ENCODE assay signal across 11 cellular contexts in the genomic region with DNA sequence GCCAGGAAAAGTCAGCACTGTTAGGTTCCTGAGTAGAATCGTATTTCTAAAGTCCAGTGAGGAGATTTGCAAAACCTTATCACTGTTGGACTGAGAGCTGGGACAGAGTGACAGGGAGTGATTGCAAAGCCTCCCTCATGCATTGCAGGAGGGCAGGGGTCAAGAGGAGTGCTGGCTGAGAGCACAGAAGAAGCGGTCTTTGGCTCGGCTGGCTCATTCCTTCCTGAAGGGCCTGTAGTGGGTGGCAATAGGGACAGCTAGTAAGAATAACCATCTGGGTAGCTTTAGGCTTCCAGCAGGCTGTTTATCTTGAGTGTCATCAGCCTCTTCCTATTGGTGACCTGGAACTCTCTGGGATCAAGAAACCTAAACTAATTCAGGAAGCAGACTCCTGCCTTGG. TPM values are rescaled to one million over a fixed set of nuclear protein-coding genes. Genes with fewer than 3 reads are reported as not detected.
DNase-seq lines count a peak whose midpoint lies in the region; ATAC-seq, FAIRE-seq and TF ChIP-seq lines count a peak whose summit lies in the region.
"Had no signal": no experiment of that assay in that cellular context is flagged by ENCODE, and none has a peak within 500 bp of the region (broad histone marks: within the 10 kb centered on the region; RNA-seq: fewer than 3 reads in every experiment).

No MANE protein-coding gene starts in this region.

- no peaks in the 10 kb centered on the region for H3K27me3 ChIP-seq in left lung

- peaks cover 21 to 81% of the 10 kb centered on the region in 2 donors for H3K4me1 ChIP-seq in left lung

- no peaks in the 10 kb centered on the region for H3K27me3 Mint-ChIP-seq in chondrocyte (ENCODE audit: low read depth)
- no peaks in the 10 kb centered on the region for H3K27me3 Mint-ChIP-seq in stimulated activated memory B cell treated with anti-CD40 and anti-IgM and Interleukin-4, amounts not matched to agents 10 μg/mL and 1 μg/mL and 100 μg/mL, for 72 hours

- intact Hi-C loops in left lung (cut with DNase I), result no loop called here
- intact Hi-C loops in posterior cingulate gyrus (cut with DNase I), result no loop called here

- H3K4me3 Mint-ChIP-seq in chondrocyte (ENCODE audit: unreplicated experiment), result no peak overlapping the region
- no peak overlapping the region for H3K4me3 Mint-ChIP-seq in stimulated activated memory B cell treated with anti-CD40 and anti-IgM and Interleukin-4, amounts not matched to agents 10 μg/mL and 1 μg/mL and 100 μg/mL, for 72 hours

- DNase-seq in HuH-7 (ENCODE audit: low spot score) (peak; percentile 35), chondrocyte (ENCODE audit: low spot score) (no peak), left lung (peak; percentile 63 to 75), frontal cortex (ENCODE audit: low spot score in 2 of 2) (no peak), posterior cingulate gyrus (no peak), NCI-H82 treated with DMSO at 0.1 percent for 48 hours (lab: John Stamatoyannopoulos, UW; ENCODE audit: unreplicated experiment) (no peak)
- DNase-seq: activated T-cell treated with anti-CD3 and anti-CD28 coated beads for 4 hours; stimulated activated CD4-positive, alpha-beta T cell treated with anti-CD3 and anti-CD28 coated beads, Interleukin-2, amount 100 ng/mL, for 48 hours had no signal

- FAIRE-seq in frontal cortex (lab: Jason Lieb, UNC), result no peak
- FAIRE-seq: HTR-8/SVneo had no signal

- peak overlapping the region; percentile 52 for H3K27ac Mint-ChIP-seq in chondrocyte (ENCODE audit: unreplicated experiment)
- peak overlapping the region; percentile 59 for H3K27ac Mint-ChIP-seq in stimulated activated memory B cell treated with anti-CD40 and anti-IgM and Interleukin-4, amounts not matched to agents 10 μg/mL and 1 μg/mL and 100 μg/mL, for 72 hours

- no peaks in the 10 kb centered on the region for H3K9me3 ChIP-seq in left lung

- H3K36me3 Mint-ChIP-seq in chondrocyte (ENCODE audit: low read depth), result peaks cover 28% of the 10 kb centered on the region
- H3K36me3 Mint-ChIP-seq in stimulated activated memory B cell treated with anti-CD40 and anti-IgM and Interleukin-4, amounts not matched to agents 10 μg/mL and 1 μg/mL and 100 μg/mL, for 72 hours, result peaks cover 78% of the 10 kb centered on the region

- peaks cover 0 to 99% of the 10 kb centered on the region in 2 donors for H3K36me3 ChIP-seq in left lung

- H3K4me1 Mint-ChIP-seq in chondrocyte (ENCODE audit: low read depth), result peaks cover 15% of the 10 kb centered on the region
- H3K4me1 Mint-ChIP-seq in stimulated activated memory B cell treated with anti-CD40 and anti-IgM and Interleukin-4, amounts not matched to agents 10 μg/mL and 1 μg/mL and 100 μg/mL, for 72 hours, result peaks cover 25% of the 10 kb centered on the region

- peak overlapping the region; percentile 33 to 39 for H3K27ac ChIP-seq in left lung

- no peaks in the 10 kb centered on the region for H3K9me3 Mint-ChIP-seq in chondrocyte (ENCODE audit: low read depth)
- H3K9me3 Mint-ChIP-seq in stimulated activated memory B cell treated with anti-CD40 and anti-IgM and Interleukin-4, amounts not matched to agents 10 μg/mL and 1 μg/mL and 100 μg/mL, for 72 hours, result no peaks in the 10 kb centered on the region

- TF ChIP-seq CTCF in chondrocyte (IDR thresholded peaks at IDR 0.05), result no peak
- no peak for TF ChIP-seq CTCF in left lung (IDR thresholded peaks at IDR 0.05)

- no peak overlapping the region for H3K4me3 ChIP-seq in left lung

- peak; percentile 88 for ATAC-seq in left lung
- no peak for ATAC-seq in stimulated activated memory B cell treated with anti-CD40 and anti-IgM and Interleukin-4, amounts not matched to agents 10 μg/mL and 1 μg/mL and 100 μg/mL, for 72 hours
- ATAC-seq in HG03439 (IDR thresholded peaks at IDR 0.05; ENCODE audit: unreplicated experiment), result no peak

RNA-seq across cellular contexts. Expression of gene CD44, which starts 53.4 kb away (rescaled TPM):
- total RNA-seq in chondrocyte (176 to 179 TPM (median 177 TPM) in 3 replicates), left lung (100 to 1,000 TPM; 479 to 693 TPM), frontal cortex (4.1 TPM)

Comparison
In these comparisons a context has a peak if more than half of its experiments do, and no peak if none do; other contexts are left out.
1. DNase-seq: peak in HuH-7 (single experiment) and left lung (2 of 2); none in chondrocyte (single experiment), frontal cortex (0 of 2), posterior cingulate gyrus (0 of 10) and NCI-H82 treated with DMSO at 0.1 percent for 48 hours (single experiment).
2. RNA of gene CD44, which starts 53.4 kb away (total RNA-seq): 479 to 693 TPM in left lung and 176 to 179 TPM in chondrocyte; 4.1 TPM in frontal cortex (single experiment); every median in the first group is over 10 times any median in the second.